ENCODE assay signal across 28 cellular contexts in the genomic region with DNA sequence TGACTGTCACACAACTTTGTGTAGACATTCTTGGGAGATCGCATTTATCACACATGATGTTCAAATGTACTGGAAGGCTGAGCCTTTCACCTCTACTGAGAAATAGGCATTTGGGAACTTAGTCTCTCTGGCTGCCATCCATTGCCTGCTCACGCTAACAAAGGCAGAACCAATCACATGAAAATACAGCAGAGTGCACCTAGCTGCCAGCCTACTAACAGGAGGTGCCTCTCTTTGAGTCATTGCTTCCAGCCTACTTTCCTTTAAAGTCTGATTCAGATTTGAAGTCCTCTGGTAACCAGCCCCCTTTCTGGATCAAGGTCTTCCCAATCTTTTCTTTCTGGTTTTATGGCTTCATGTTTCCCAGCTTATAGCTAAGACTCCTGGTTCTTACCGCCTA.
DNase-seq lines count a peak whose midpoint lies in the region; ATAC-seq, FAIRE-seq and TF ChIP-seq lines count a peak whose summit lies in the region.
"Had no signal": no experiment of that assay in that cellular context is flagged by ENCODE, and none has a peak within 500 bp of the region (broad histone marks: within the 10 kb centered on the region; RNA-seq: fewer than 3 reads in every experiment).

No MANE protein-coding gene starts in this region.

- H4K5ac ChIP-seq in H1 (ENCODE audit: insufficient read length, low read depth, low read length) = no peak overlapping the region

- H3K56ac ChIP-seq in H1 (replicated peaks; ENCODE audit: insufficient read length, low read depth, low read length) = no peak overlapping the region

- H3K23me2 ChIP-seq in H1 (ENCODE audit: low read depth, low read length) = no peaks in the 10 kb centered on the region

- no peak overlapping the region for H3K4me3 ChIP-seq in H1 (ENCODE audit: extremely low read depth in 1 of 4, insufficient read depth in 2 of 4, low read depth in 3 of 4, low read length in 4 of 4)
- H3K4me3 ChIP-seq: BLaER1, GM12878, SK-N-MC had no signal

- no peak overlapping the region for H2BK5ac ChIP-seq in H1 (ENCODE audit: low read depth, low read length)

- H3K9me3 ChIP-seq in H1 (ENCODE audit: insufficient read depth in 2 of 2, low read depth in 1 of 2, low read length in 1 of 2) = no peaks in the 10 kb centered on the region
- H3K9me3 ChIP-seq: BLaER1 had no signal

- TF ChIP-seq RAD21 in H1 (IDR thresholded peaks at IDR 0.05 in 1 of 2, conservative IDR thresholded peaks at IDR 0.05 in 1 of 2; ENCODE audit: low read depth in 2 of 2, low read length in 2 of 2) = no peak

- H3K27me3 ChIP-seq in H1 (replicated peaks in 1 of 4; ENCODE audit: control insufficient read depth in 3 of 4, extremely low read depth in 1 of 4, insufficient read depth in 3 of 4, low read length in 3 of 4) = no peaks in the 10 kb centered on the region
- H3K27me3 ChIP-seq: BLaER1 had no signal

- no peak overlapping the region for H3K27ac ChIP-seq in H1 (ENCODE audit: low read depth, low read length)
- H3K27ac ChIP-seq: BLaER1, SK-N-MC had no signal

- no peak overlapping the region for H3K18ac ChIP-seq in H1 (ENCODE audit: extremely low read depth, low read length)

- no peak overlapping the region for H2AK5ac ChIP-seq in H1 (ENCODE audit: low read depth, low read length)

- H2BK120ac ChIP-seq in H1 (replicated peaks; ENCODE audit: low read depth, low read length) = no peak overlapping the region

- TF ChIP-seq POLR2A in H1 (IDR thresholded peaks at IDR 0.05; ENCODE audit: control extremely low read depth in 1 of 2, low read depth in 2 of 2, low read length in 2 of 2) = no peak

- H2BK20ac ChIP-seq in H1 (ENCODE audit: low read length) = no peak overlapping the region

- H3K4me1 Mint-ChIP-seq in activated naive CD4-positive, alpha-beta T cell treated with anti-CD3 and anti-CD28 coated beads for 36 hours (ENCODE audit: low read depth) = peaks cover 40% of the 10 kb centered on the region
- peaks cover 6% of the 10 kb centered on the region for H3K4me1 Mint-ChIP-seq in nephron
- H3K4me1 Mint-ChIP-seq in activated naive CD8-positive, alpha-beta T cell treated with anti-CD3 and anti-CD28 coated beads for 36 hours = peaks cover 28% of the 10 kb centered on the region

- no peak overlapping the region for H2BK15ac ChIP-seq in H1 (ENCODE audit: low read length)

- H3K27ac Mint-ChIP-seq in activated naive CD4-positive, alpha-beta T cell treated with anti-CD3 and anti-CD28 coated beads for 36 hours = no peak overlapping the region
- peak overlapping the region in 2 of 3 experiments; percentile 51 to 73 for H3K27ac Mint-ChIP-seq in nephron
- no peak overlapping the region for H3K27ac Mint-ChIP-seq in activated naive CD8-positive, alpha-beta T cell treated with anti-CD3 and anti-CD28 coated beads for 36 hours

- no peak overlapping the region for H4K91ac ChIP-seq in H1 (replicated peaks; ENCODE audit: insufficient read length, low read length)

- no peaks in the 10 kb centered on the region for H3K4me1 ChIP-seq in H1 (replicated peaks in 1 of 4; ENCODE audit: control insufficient read depth in 3 of 4, insufficient read depth in 4 of 4, low read length in 3 of 4)
- H3K4me1 ChIP-seq: BLaER1 had no signal

- H3K23ac ChIP-seq in H1 (ENCODE audit: insufficient read length) = no peak overlapping the region

- H3K4me3 Mint-ChIP-seq in activated naive CD4-positive, alpha-beta T cell treated with anti-CD3 and anti-CD28 coated beads for 36 hours = no peak overlapping the region
- H3K4me3 Mint-ChIP-seq in nephron = no peak overlapping the region
- no peak overlapping the region for H3K4me3 Mint-ChIP-seq in activated naive CD8-positive, alpha-beta T cell treated with anti-CD3 and anti-CD28 coated beads for 36 hours
- H3K4me3 Mint-ChIP-seq: CD4-positive, CD25-positive, alpha-beta regulatory T cell had no signal

- CTCF ChIA-PET in activated naive CD4-positive, alpha-beta T cell treated with anti-CD3 and anti-CD28 coated beads for 36 hours (lab: Charles Lee) = interaction anchor here (0.7 to 1.3 kb wide), 3 partner anchors 9 to 10 kb away, joined by 3 to 5 read pairs (median 3); no protein-coding TSS in a partner anchor
- CTCF ChIA-PET in H1 (lab: Charles Lee; ENCODE audit: partially characterized antibody) = interaction anchor here (1.6 kb wide), 1 partner anchor 46 kb away, joined by 4 read pairs; no protein-coding TSS in a partner anchor

- intact Hi-C loops in activated naive CD4-positive, alpha-beta T cell treated with anti-CD3 and anti-CD28 coated beads for 36 hours (cut with micrococcal nuclease) = no loop called here

- 68% methylated on average over 3 of the region's 3 CpGs; no CpG with 5 or more reads in 1 of the 2 experiments for WGBS in H1 (ENCODE audit: extremely low coverage in 1 of 2, insufficient coverage in 1 of 2, insufficient read length in 1 of 2, insufficient replicate concordance in 2 of 2, low coverage in 1 of 2, low lambda C conversion rate in 2 of 2, missing lambda C conversion rate in 1 of 2), 2 experiments

- no peaks in the 10 kb centered on the region for H3K36me3 ChIP-seq in H1 (ENCODE audit: control insufficient read depth in 2 of 4, insufficient read depth in 4 of 4, low read length in 3 of 4)
- H3K36me3 ChIP-seq: BLaER1 had no signal

- TF ChIP-seq CTCF in H1 (IDR thresholded peaks at IDR 0.05; ENCODE audit: control extremely low read depth in 1 of 3, insufficient read depth in 1 of 3, low read depth in 1 of 3, low read length in 3 of 3) (no peak), nephron (IDR thresholded peaks at IDR 0.05; ENCODE audit: unreplicated experiment in 3 of 3) (no peak)

- H3K9ac ChIP-seq in H1 (replicated peaks in 1 of 4; ENCODE audit: extremely low read depth in 1 of 4, low read depth in 3 of 4, low read length in 3 of 4) = no peak overlapping the region
- H3K9ac ChIP-seq: BLaER1 had no signal

- no peaks in the 10 kb centered on the region for H3K9me3 Mint-ChIP-seq in activated naive CD4-positive, alpha-beta T cell treated with anti-CD3 and anti-CD28 coated beads for 36 hours
- no peaks in the 10 kb centered on the region for H3K9me3 Mint-ChIP-seq in nephron
- H3K9me3 Mint-ChIP-seq in activated naive CD8-positive, alpha-beta T cell treated with anti-CD3 and anti-CD28 coated beads for 36 hours = peaks cover 6% of the 10 kb centered on the region

- H2AFZ ChIP-seq in H1 (ENCODE audit: low read length) = 0 out of 2 replicates have a peak overlapping the region, but pooled peaks have one; percentile 29

- no peak overlapping the region for H3K14ac ChIP-seq in H1 (ENCODE audit: insufficient read length)

- no peaks in the 10 kb centered on the region for H4K20me1 ChIP-seq in H1 (replicated peaks in 1 of 2; ENCODE audit: control insufficient read depth in 1 of 2, insufficient read depth in 2 of 2, low read length in 2 of 2)
- H4K20me1 ChIP-seq: BLaER1 had no signal

- no peaks in the 10 kb centered on the region for H3K79me2 ChIP-seq in H1 (ENCODE audit: control insufficient read depth in 1 of 2, insufficient read depth in 2 of 2, low read length in 2 of 2)

- no peaks in the 10 kb centered on the region for H3K79me1 ChIP-seq in H1 (ENCODE audit: low read depth, low read length)

- no peak overlapping the region for H2BK12ac ChIP-seq in H1 (ENCODE audit: low read depth, low read length)

- no peaks in the 10 kb centered on the region for H3K27me3 Mint-ChIP-seq in activated naive CD4-positive, alpha-beta T cell treated with anti-CD3 and anti-CD28 coated beads for 36 hours (ENCODE audit: low read depth)
- H3K27me3 Mint-ChIP-seq in nephron (ENCODE audit: low read depth) = peaks cover 3% of the 10 kb centered on the region
- no peaks in the 10 kb centered on the region for H3K27me3 Mint-ChIP-seq in activated naive CD8-positive, alpha-beta T cell treated with anti-CD3 and anti-CD28 coated beads for 36 hours

- POLR2A ChIA-PET in H1 (lab: Charles Lee; ENCODE audit: partially characterized antibody) = no interaction called here

- no peaks in the 10 kb centered on the region for H3K36me3 Mint-ChIP-seq in activated naive CD4-positive, alpha-beta T cell treated with anti-CD3 and anti-CD28 coated beads for 36 hours (ENCODE audit: low read depth)
- H3K36me3 Mint-ChIP-seq in nephron (ENCODE audit: low read depth) = no peaks in the 10 kb centered on the region
- H3K36me3 Mint-ChIP-seq in activated naive CD8-positive, alpha-beta T cell treated with anti-CD3 and anti-CD28 coated beads for 36 hours = peaks cover 3% of the 10 kb centered on the region
- H3K36me3 Mint-ChIP-seq: CD4-positive, CD25-positive, alpha-beta regulatory T cell had no signal

- no peak overlapping the region for H3K4me2 ChIP-seq in H1 (ENCODE audit: insufficient read depth in 1 of 2, low read depth in 2 of 2, low read length in 2 of 2)
- H3K4me2 ChIP-seq: BLaER1 had no signal

- TF ChIP-seq EP300 in H1 (IDR thresholded peaks at IDR 0.05; ENCODE audit: borderline replicate concordance in 1 of 2, low read depth in 2 of 2, low read length in 2 of 2) = no peak

- ATAC-seq in HG02840 (IDR thresholded peaks at IDR 0.05; ENCODE audit: low FRiP score, unreplicated experiment) = no peak
- ATAC-seq: GM12878, HepG2 had no signal

- peak; percentile 22 for DNase-seq in activated naive CD4-positive, alpha-beta T cell treated with anti-CD3 and anti-CD28 coated beads for 36 hours
- no peak for DNase-seq in activated naive CD4-positive, alpha-beta T cell (lab: John Stamatoyannopoulos, UW)
- DNase-seq in H1 (ENCODE audit: low read depth in 1 of 2, low spot score in 2 of 2) = no peak
- no peak for DNase-seq in iPS-NIHi7 (ENCODE audit: extremely low spot score)
- no peak for DNase-seq in activated naive CD8-positive, alpha-beta T cell treated with anti-CD3 and anti-CD28 coated beads for 36 hours
- DNase-seq: CD4-positive, CD25-positive, alpha-beta regulatory T cell; DMS79; EL; GDM1; GOT3; HCEC 1CT; Karpas-422; MV-4-11; NCI-H1105 treated with DMSO at 0.1 percent for 48 hours; NCI-H146; NCI-H2029; NCI-H446; NCI-H524 treated with DMSO at 0.1 percent for 48 hours; NCI-H774; SIG-M5 had no signal

- no peak overlapping the region for H3K4ac ChIP-seq in H1 (replicated peaks; ENCODE audit: insufficient read length, low read depth, low read length)

- FAIRE-seq in H1 (lab: Jason Lieb, UNC) = no peak
- FAIRE-seq: A204.1, GM12878, HepG2, RCC 7860 had no signal

- H4K8ac ChIP-seq in H1 (ENCODE audit: extremely low read depth, insufficient read depth, low read length) = no peak overlapping the region

TF ChIP-seq in H1, 55 proteins besides CTCF, POLR2A, EP300 and RAD21:
- no peak for TF ChIP-seq NANOG (IDR thresholded peaks at IDR 0.05; ENCODE audit: insufficient read depth, low read depth, low read length, poor library complexity, severe bottlenecking)
- no peak for TF ChIP-seq KDM1A (IDR thresholded peaks at IDR 0.05; ENCODE audit: borderline replicate concordance, low read length)
- no peak for TF ChIP-seq BRCA1 (IDR thresholded peaks at IDR 0.05; ENCODE audit: low read depth, low read length)
TF ChIP-seq in H1: peak in this region for 0.

Comparison
In these comparisons a context has a peak if more than half of its experiments do, and no peak if none do; other contexts are left out.
1. H3K27ac Mint-ChIP-seq: peak in nephron (2 of 3); none in activated naive CD4-positive, alpha-beta T cell treated with anti-CD3 and anti-CD28 coated beads for 36 hours (single experiment) and activated naive CD8-positive, alpha-beta T cell treated with anti-CD3 and anti-CD28 coated beads for 36 hours (single experiment).